ENCODE assay signal across 14 cellular contexts in the genomic region with DNA sequence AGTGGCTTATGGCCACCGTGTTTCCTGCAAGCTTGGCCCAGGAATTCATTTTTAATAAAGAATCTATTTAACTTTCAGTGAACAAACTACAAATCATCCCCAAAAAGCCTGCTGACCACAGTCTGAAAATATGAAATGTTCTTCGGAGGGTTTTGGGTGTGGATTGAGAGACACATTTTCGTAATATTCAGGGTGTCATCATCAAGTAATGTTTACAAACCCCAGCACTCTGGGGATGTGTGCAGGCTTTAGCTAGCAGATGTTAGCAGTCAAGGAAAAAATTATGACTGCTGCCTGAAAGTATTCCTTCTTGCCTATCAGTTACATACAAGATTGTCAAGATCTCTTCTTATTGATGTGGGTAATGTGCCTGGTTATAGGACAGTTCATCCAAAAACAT.
DNase-seq lines count a peak whose midpoint lies in the region; ATAC-seq and TF ChIP-seq lines count a peak whose summit lies in the region.
"Had no signal": no experiment of that assay in that cellular context is flagged by ENCODE, and none has a peak within 500 bp of the region (broad histone marks: within the 10 kb centered on the region; RNA-seq: fewer than 3 reads in every experiment).

No MANE protein-coding gene starts in this region.

- no peaks in the 10 kb centered on the region for H3K4me1 ChIP-seq in right atrium auricular region
- peaks cover 0 to 4% (median 0%) of the 10 kb centered on the region in 12 donors for H3K4me1 ChIP-seq in heart left ventricle
- H3K4me1 ChIP-seq in upper lobe of right lung = no peaks in the 10 kb centered on the region
- H3K4me1 ChIP-seq in uterus = no peaks in the 10 kb centered on the region
- H3K4me1 ChIP-seq: BLaER1 had no signal

- DNase-seq in Right ventricle myocardium superior = no peak
- no peak for DNase-seq in right atrium auricular region (ENCODE audit: low spot score)
- peak; percentile 98 for DNase-seq in amniotic epithelial cell (ENCODE audit: low read depth)
- peak in 1 of 5 donors; percentile 30 for DNase-seq in heart left ventricle
- no peak for DNase-seq in upper lobe of right lung
- no peak for DNase-seq in uterus
- DNase-seq: activated naive CD8-positive, alpha-beta T cell treated with anti-CD3 and anti-CD28 coated beads for 36 hours; effector CD8-positive, alpha-beta T cell; H7; NCI-H510A had no signal

- no peak for TF ChIP-seq CTCF in right atrium auricular region (IDR thresholded peaks at IDR 0.05)
- no peak for TF ChIP-seq CTCF in heart left ventricle (IDR thresholded peaks at IDR 0.05)
- no peak for TF ChIP-seq CTCF in upper lobe of right lung (IDR thresholded peaks at IDR 0.05)
- TF ChIP-seq CTCF in uterus (IDR thresholded peaks at IDR 0.05) = no peak

- ATAC-seq in Right ventricle myocardium superior (ENCODE audit: poor library complexity) (peak; percentile 90), heart left ventricle (peak; percentile 77 to 95 (median 88)), upper lobe of right lung (peak; percentile 67), GM18858 (IDR thresholded peaks at IDR 0.05; ENCODE audit: unreplicated experiment) (no peak), HG02642 (IDR thresholded peaks at IDR 0.05; ENCODE audit: poor library complexity, unreplicated experiment) (no peak)

- H3K27ac ChIP-seq in right atrium auricular region (peak overlapping the region in 1 of 2 donors; percentile 16), heart left ventricle (peak overlapping the region in 4 of 12 donors; percentile 15 to 32 (median 24)), upper lobe of right lung (no peak overlapping the region), uterus (no peak overlapping the region)
- H3K27ac ChIP-seq: BLaER1, KMS-11 had no signal

- H3K36me3 ChIP-seq in right atrium auricular region = no peaks in the 10 kb centered on the region
- no peaks in the 10 kb centered on the region for H3K36me3 ChIP-seq in heart left ventricle
- H3K36me3 ChIP-seq in upper lobe of right lung = no peaks in the 10 kb centered on the region
- H3K36me3 ChIP-seq in uterus = peaks cover 0 to 5% of the 10 kb centered on the region in 2 donors
- H3K36me3 ChIP-seq: BLaER1 had no signal

- whole genome bisulfite sequencing in heart left ventricle, 4 donors = 51 to 63% (median 59%) methylated on average over 3 of the region's 3 CpGs

- H3K4me3 ChIP-seq in right atrium auricular region (no peak overlapping the region), heart left ventricle (no peak overlapping the region), upper lobe of right lung (no peak overlapping the region), uterus (no peak overlapping the region)
- H3K4me3 ChIP-seq: BLaER1 had no signal

- H3K9me3 ChIP-seq in right atrium auricular region (no peaks in the 10 kb centered on the region), heart left ventricle (no peaks in the 10 kb centered on the region), upper lobe of right lung (no peaks in the 10 kb centered on the region), uterus (no peaks in the 10 kb centered on the region)
- H3K9me3 ChIP-seq: BLaER1 had no signal

- TF ChIP-seq POLR2A in heart left ventricle (IDR thresholded peaks at IDR 0.05) (no peak), uterus (IDR thresholded peaks at IDR 0.05) (no peak)

- no peaks in the 10 kb centered on the region for H3K27me3 ChIP-seq in right atrium auricular region
- no peaks in the 10 kb centered on the region for H3K27me3 ChIP-seq in heart left ventricle
- H3K27me3 ChIP-seq in upper lobe of right lung = no peaks in the 10 kb centered on the region
- H3K27me3 ChIP-seq in uterus = no peaks in the 10 kb centered on the region
- H3K27me3 ChIP-seq: BLaER1 had no signal

- intact Hi-C loops in Right ventricle myocardium superior (cut with DNase I) = no loop called here
- intact Hi-C loops in heart left ventricle (cut with DNase I) = loop anchor here in 2 of 10 donors (10.0 kb wide), 2 partner anchors 115 to 145 kb away; a partner anchor contains a TSS
- intact Hi-C loops in upper lobe of right lung (cut with DNase I) = no loop called here
- intact Hi-C loops in uterus (cut with DNase I; ENCODE audit: low total_unique reads) = no loop called here

Comparison
In these comparisons a context has a peak if more than half of its experiments do, and no peak if none do; other contexts are left out.
1. ATAC-seq: peak in Right ventricle myocardium superior (single experiment), heart left ventricle (4 of 4) and upper lobe of right lung (single experiment); none in GM18858 (single experiment) and HG02642 (single experiment).